19 cellular contexts compared by ENCODE assay signal in the genomic region with DNA sequence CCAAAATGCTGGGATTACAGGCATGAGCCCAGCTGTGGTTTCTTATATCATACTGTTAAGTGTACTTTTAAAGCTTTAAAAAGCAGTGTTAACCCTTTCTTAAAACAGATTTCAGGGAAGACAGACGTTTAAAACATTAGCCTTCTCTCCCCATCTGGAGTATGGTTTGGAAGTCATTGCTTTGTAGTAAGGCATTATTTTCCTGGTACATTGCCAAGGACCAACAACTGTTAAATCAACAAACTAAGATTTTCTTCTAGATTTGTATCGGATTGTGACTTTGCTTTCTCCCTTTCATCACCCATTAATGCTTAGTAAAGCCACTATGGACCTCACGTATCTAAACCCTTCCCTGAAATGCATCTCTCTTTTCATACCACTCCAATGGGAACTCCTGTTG. TPM values are rescaled to one million over a fixed set of nuclear protein-coding genes. Genes with fewer than 3 reads are reported as not detected.
DNase-seq lines count a peak whose midpoint lies in the region; ATAC-seq, FAIRE-seq and TF ChIP-seq lines count a peak whose summit lies in the region.
"Had no signal": no experiment of that assay in that cellular context is flagged by ENCODE, and none has a peak within 500 bp of the region (broad histone marks: within the 10 kb centered on the region; RNA-seq: fewer than 3 reads in every experiment).

No MANE protein-coding gene starts in this region.

- H3K4me1 ChIP-seq in smooth muscle cell (ENCODE audit: low read depth) = peaks cover 24% of the 10 kb centered on the region

- peaks cover 35% of the 10 kb centered on the region for H3K4me1 Mint-ChIP-seq in T-helper 17 cell

- H3K4me2 ChIP-seq in smooth muscle cell = peak overlapping the region; percentile 42

- peaks cover 81% of the 10 kb centered on the region for H3K79me2 ChIP-seq in smooth muscle cell (ENCODE audit: low read depth)

- H3K27ac ChIP-seq in smooth muscle cell (ENCODE audit: low read depth) (peak overlapping the region; percentile 38), substantia nigra (ENCODE audit: low read depth, low read length, poor library complexity, severe bottlenecking) (no peak overlapping the region)
- H3K27ac ChIP-seq: foreskin keratinocyte had no signal

- H3K27me3 Mint-ChIP-seq in T-helper 17 cell = no peaks in the 10 kb centered on the region
- H3K27me3 Mint-ChIP-seq: CD4-positive, alpha-beta T cell had no signal

- TF ChIP-seq CTCF in HFF-Myc (IDR thresholded peaks at IDR 0.05; ENCODE audit: low read depth, low read length, missing control alignments) (no peak), fibroblast of mammary gland (conservative IDR thresholded peaks at IDR 0.05; ENCODE audit: control insufficient read depth, insufficient read depth, low read depth, low read length) (no peak), smooth muscle cell (IDR thresholded peaks at IDR 0.05; ENCODE audit: borderline replicate concordance, insufficient read depth, poor library complexity, severe bottlenecking) (no peak)

- WGBS in smooth muscle cell (ENCODE audit: low lambda C conversion rate) = 44% methylated on average over 3 of the region's 3 CpGs

- no peak overlapping the region for H3K4me3 ChIP-seq in HFF-Myc (replicated peaks; ENCODE audit: low read depth, low read length)
- H3K4me3 ChIP-seq in fibroblast of mammary gland (ENCODE audit: control insufficient read depth, low read depth, low read length) = no peak overlapping the region
- no peak overlapping the region for H3K4me3 ChIP-seq in smooth muscle cell
- H3K4me3 ChIP-seq: lung, skin epidermis had no signal

- no peaks in the 10 kb centered on the region for H3K36me3 Mint-ChIP-seq in T-helper 17 cell (ENCODE audit: low read depth)

- no peaks in the 10 kb centered on the region for H3K36me3 ChIP-seq in smooth muscle cell (ENCODE audit: low read depth)

- FAIRE-seq in frontal cortex (lab: Jason Lieb, UNC) = no peak
- FAIRE-seq: GM12891 had no signal

- H3K9me3 ChIP-seq in T-helper 17 cell (ENCODE audit: control insufficient read depth, low read length, poor library complexity, severe bottlenecking) = no peaks in the 10 kb centered on the region
- H3K9me3 ChIP-seq in smooth muscle cell (replicated peaks; ENCODE audit: low read depth) = no peaks in the 10 kb centered on the region

- peak overlapping the region; percentile 85 for H3K27ac Mint-ChIP-seq in T-helper 17 cell

- no peaks in the 10 kb centered on the region for H3F3A ChIP-seq in smooth muscle cell (ENCODE audit: low read depth)

- H4K20me1 ChIP-seq in smooth muscle cell (ENCODE audit: low read depth) = peaks cover 100% of the 10 kb centered on the region

- DNase-seq in HFF-Myc (ENCODE audit: extremely low read depth, low read depth) (peak; percentile 52), T-helper 17 cell (no peak), fibroblast of mammary gland (ENCODE audit: low read depth) (peak; percentile 46), smooth muscle cell (lab: John Stamatoyannopoulos, UW; ENCODE audit: unreplicated experiment) (no peak), substantia nigra (lab: John Stamatoyannopoulos, UW) (no peak), frontal cortex (ENCODE audit: low spot score in 2 of 2) (no peak), SW 1271 (lab: John Stamatoyannopoulos, UW) (no peak)
- DNase-seq: activated effector memory CD4-positive, alpha-beta T cell treated with Interleukin-2 at 50 U/mL for 16 hours; anterior cingulate cortex; CD4-positive, alpha-beta T cell; foreskin keratinocyte; HCEC 1CT; NCI-H1105 treated with DMSO at 0.1 percent for 48 hours; NCI-H2227 treated with DMSO at 0.1 percent for 48 hours; nucleus accumbens had no signal

- H3K4me3 Mint-ChIP-seq in T-helper 17 cell = no peak overlapping the region
- H3K4me3 Mint-ChIP-seq: CD4-positive, alpha-beta T cell had no signal

- no peaks in the 10 kb centered on the region for H3K27me3 ChIP-seq in smooth muscle cell (ENCODE audit: low read depth)
- H3K27me3 ChIP-seq: foreskin keratinocyte had no signal

- no peak overlapping the region for H3K9ac ChIP-seq in smooth muscle cell (ENCODE audit: low read depth)

- no peak for ATAC-seq in T-helper 17 cell
- ATAC-seq in GM19397 (IDR thresholded peaks at IDR 0.05; ENCODE audit: unreplicated experiment) = no peak
- ATAC-seq: foreskin keratinocyte had no signal

- H2AFZ ChIP-seq in smooth muscle cell (ENCODE audit: low read depth) = no peak overlapping the region

RNA-seq across cellular contexts. Expression of gene UBE2E1, which starts 50.5 kb away (rescaled TPM):
- total RNA-seq in T-helper 17 cell (10 to 100 TPM; 62.2 to 70.7 TPM), smooth muscle cell (128 and 142 TPM in 2 replicates), frontal cortex (112 TPM)
- 13.3 and 17.9 TPM in 2 replicates for polyA plus RNA-seq in smooth muscle cell

Comparison
In these comparisons a context has a peak if more than half of its experiments do, and no peak if none do; other contexts are left out.
1. DNase-seq: peak in HFF-Myc (single experiment) and fibroblast of mammary gland (single experiment); none in T-helper 17 cell (0 of 3), smooth muscle cell (single experiment), substantia nigra (0 of 49), frontal cortex (0 of 2) and SW 1271 (0 of 2).